ENCODE assay signal across 1 cellular context in the genomic region with DNA sequence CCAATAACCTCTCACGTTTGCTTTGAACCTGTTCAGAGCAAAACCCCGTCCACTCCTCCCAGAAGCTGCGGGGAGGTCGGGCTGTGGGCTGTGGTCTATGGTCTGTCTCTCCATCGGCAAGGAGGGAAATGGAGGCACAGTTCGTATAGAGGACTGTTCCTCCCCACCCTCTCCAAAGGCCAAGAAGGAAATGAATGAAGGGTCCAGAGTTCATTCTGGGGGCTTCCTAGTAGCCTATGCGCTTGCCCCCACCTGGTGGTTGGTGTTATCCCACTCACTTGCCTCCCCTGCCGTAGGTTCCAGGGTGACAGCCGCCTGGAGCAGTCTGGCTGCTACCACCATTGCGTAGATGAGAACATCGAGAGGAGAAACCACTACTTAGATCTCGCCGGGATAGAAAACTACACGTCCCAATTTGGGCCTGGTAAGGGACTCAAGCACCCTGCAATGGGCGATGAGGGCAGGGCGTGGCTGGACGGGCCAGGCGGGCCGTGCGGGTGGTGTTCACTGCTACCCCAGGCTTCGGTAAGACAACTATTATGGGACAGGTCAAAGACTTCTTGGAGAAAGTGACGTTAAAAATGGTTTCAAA.
TF ChIP-seq lines count a peak whose summit lies in the region.

No MANE protein-coding gene starts in this region.

TF ChIP-seq in HepG2, 621 proteins besides CTCF, POLR2A, EP300 and RAD21 (continued from another document and continues in another):
- TF ChIP-seq, protein P1, sequence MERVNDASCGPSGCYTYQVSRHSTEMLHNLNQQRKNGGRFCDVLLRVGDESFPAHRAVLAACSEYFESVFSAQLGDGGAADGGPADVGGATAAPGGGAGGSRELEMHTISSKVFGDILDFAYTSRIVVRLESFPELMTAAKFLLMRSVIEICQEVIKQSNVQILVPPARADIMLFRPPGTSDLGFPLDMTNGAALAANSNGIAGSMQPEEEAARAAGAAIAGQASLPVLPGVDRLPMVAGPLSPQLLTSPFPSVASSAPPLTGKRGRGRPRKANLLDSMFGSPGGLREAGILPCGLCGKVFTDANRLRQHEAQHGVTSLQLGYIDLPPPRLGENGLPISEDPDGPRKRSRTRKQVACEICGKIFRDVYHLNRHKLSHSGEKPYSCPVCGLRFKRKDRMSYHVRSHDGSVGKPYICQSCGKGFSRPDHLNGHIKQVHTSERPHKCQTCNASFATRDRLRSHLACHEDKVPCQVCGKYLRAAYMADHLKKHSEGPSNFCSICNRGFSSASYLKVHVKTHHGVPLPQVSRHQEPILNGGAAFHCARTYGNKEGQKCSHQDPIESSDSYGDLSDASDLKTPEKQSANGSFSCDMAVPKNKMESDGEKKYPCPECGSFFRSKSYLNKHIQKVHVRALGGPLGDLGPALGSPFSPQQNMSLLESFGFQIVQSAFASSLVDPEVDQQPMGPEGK (CRISPR knock-in tag; IDR thresholded peaks at IDR 0.05): no peak
- TF ChIP-seq, protein P2, sequence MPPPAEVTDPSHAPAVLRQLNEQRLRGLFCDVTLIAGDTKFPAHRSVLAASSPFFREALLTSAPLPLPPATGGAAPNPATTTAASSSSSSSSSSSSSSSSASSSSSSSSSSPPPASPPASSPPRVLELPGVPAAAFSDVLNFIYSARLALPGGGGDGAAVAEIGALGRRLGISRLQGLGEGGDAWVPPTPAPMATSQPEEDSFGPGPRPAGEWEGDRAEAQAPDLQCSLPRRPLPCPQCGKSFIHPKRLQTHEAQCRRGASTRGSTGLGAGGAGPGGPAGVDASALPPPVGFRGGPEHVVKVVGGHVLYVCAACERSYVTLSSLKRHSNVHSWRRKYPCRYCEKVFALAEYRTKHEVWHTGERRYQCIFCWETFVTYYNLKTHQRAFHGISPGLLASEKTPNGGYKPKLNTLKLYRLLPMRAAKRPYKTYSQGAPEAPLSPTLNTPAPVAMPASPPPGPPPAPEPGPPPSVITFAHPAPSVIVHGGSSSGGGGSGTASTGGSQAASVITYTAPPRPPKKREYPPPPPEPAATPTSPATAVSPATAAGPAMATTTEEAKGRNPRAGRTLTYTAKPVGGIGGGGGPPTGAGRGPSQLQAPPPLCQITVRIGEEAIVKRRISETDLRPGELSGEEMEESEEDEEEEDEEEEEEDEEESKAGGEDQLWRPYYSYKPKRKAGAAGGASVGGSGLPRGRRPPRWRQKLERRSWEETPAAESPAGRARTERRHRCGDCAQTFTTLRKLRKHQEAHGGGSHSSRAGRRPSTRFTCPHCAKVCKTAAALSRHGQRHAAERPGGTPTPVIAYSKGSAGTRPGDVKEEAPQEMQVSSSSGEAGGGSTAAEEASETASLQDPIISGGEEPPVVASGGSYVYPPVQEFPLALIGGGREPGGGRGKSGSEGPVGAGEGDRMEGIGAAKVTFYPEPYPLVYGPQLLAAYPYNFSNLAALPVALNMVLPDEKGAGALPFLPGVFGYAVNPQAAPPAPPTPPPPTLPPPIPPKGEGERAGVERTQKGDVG (CRISPR knock-in tag; IDR thresholded peaks at IDR 0.05; ENCODE audit: borderline replicate concordance): no peak
- no peak for TF ChIP-seq NFE2L2 (IDR thresholded peaks at IDR 0.05; ENCODE audit: low read length)
- TF ChIP-seq AGO2 (optimal IDR thresholded peaks at IDR 0.05; ENCODE audit: low read depth, low read length): peak; percentile 97
- TF ChIP-seq, protein P3, sequence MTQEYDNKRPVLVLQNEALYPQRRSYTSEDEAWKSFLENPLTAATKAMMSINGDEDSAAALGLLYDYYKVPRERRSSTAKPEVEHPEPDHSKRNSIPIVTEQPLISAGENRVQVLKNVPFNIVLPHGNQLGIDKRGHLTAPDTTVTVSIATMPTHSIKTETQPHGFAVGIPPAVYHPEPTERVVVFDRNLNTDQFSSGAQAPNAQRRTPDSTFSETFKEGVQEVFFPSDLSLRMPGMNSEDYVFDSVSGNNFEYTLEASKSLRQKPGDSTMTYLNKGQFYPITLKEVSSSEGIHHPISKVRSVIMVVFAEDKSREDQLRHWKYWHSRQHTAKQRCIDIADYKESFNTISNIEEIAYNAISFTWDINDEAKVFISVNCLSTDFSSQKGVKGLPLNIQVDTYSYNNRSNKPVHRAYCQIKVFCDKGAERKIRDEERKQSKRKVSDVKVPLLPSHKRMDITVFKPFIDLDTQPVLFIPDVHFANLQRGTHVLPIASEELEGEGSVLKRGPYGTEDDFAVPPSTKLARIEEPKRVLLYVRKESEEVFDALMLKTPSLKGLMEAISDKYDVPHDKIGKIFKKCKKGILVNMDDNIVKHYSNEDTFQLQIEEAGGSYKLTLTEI (CRISPR knock-in tag; conservative IDR thresholded peaks at IDR 0.05): no peak
- TF ChIP-seq ZNF558 (CRISPR knock-in tag; IDR thresholded peaks at IDR 0.05; ENCODE audit: borderline replicate concordance): no peak
- TF ChIP-seq HCFC1 (IDR thresholded peaks at IDR 0.05; ENCODE audit: low read depth, low read length): no peak
- TF ChIP-seq ETV6 (CRISPR knock-in tag; conservative IDR thresholded peaks at IDR 0.05): no peak
- TF ChIP-seq, protein P4, sequence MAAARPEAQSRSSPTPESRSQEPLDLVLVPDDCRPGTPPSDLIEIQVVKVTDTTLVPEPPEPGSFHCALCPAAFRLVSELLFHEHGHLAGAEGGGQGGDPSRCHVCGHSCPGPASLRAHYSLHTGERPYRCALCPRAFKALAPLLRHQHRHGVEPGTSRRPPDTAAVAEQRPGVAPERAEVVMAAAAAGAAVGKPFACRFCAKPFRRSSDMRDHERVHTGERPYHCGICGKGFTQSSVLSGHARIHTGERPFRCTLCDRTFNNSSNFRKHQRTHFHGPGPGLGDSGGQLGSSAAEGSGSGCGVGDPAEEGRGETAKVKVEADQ (CRISPR knock-in tag; IDR thresholded peaks at IDR 0.05; ENCODE audit: borderline replicate concordance): no peak
- TF ChIP-seq CCAR2 (optimal IDR thresholded peaks at IDR 0.05; ENCODE audit: low read depth, low read length): no peak
- no peak for TF ChIP-seq PCBP1 (IDR thresholded peaks at IDR 0.05; ENCODE audit: borderline replicate concordance, low read depth, low read length)
- TF ChIP-seq PHF21A (CRISPR knock-in tag; IDR thresholded peaks at IDR 0.05): no peak
- TF ChIP-seq CCDC6 (CRISPR knock-in tag; IDR thresholded peaks at IDR 0.05): no peak
- TF ChIP-seq ZFP90 (CRISPR knock-in tag; IDR thresholded peaks at IDR 0.05; ENCODE audit: borderline replicate concordance): no peak
- no peak for TF ChIP-seq ASH2L (IDR thresholded peaks at IDR 0.05; ENCODE audit: insufficient read length, low read depth, low read length)
- TF ChIP-seq, protein P5, sequence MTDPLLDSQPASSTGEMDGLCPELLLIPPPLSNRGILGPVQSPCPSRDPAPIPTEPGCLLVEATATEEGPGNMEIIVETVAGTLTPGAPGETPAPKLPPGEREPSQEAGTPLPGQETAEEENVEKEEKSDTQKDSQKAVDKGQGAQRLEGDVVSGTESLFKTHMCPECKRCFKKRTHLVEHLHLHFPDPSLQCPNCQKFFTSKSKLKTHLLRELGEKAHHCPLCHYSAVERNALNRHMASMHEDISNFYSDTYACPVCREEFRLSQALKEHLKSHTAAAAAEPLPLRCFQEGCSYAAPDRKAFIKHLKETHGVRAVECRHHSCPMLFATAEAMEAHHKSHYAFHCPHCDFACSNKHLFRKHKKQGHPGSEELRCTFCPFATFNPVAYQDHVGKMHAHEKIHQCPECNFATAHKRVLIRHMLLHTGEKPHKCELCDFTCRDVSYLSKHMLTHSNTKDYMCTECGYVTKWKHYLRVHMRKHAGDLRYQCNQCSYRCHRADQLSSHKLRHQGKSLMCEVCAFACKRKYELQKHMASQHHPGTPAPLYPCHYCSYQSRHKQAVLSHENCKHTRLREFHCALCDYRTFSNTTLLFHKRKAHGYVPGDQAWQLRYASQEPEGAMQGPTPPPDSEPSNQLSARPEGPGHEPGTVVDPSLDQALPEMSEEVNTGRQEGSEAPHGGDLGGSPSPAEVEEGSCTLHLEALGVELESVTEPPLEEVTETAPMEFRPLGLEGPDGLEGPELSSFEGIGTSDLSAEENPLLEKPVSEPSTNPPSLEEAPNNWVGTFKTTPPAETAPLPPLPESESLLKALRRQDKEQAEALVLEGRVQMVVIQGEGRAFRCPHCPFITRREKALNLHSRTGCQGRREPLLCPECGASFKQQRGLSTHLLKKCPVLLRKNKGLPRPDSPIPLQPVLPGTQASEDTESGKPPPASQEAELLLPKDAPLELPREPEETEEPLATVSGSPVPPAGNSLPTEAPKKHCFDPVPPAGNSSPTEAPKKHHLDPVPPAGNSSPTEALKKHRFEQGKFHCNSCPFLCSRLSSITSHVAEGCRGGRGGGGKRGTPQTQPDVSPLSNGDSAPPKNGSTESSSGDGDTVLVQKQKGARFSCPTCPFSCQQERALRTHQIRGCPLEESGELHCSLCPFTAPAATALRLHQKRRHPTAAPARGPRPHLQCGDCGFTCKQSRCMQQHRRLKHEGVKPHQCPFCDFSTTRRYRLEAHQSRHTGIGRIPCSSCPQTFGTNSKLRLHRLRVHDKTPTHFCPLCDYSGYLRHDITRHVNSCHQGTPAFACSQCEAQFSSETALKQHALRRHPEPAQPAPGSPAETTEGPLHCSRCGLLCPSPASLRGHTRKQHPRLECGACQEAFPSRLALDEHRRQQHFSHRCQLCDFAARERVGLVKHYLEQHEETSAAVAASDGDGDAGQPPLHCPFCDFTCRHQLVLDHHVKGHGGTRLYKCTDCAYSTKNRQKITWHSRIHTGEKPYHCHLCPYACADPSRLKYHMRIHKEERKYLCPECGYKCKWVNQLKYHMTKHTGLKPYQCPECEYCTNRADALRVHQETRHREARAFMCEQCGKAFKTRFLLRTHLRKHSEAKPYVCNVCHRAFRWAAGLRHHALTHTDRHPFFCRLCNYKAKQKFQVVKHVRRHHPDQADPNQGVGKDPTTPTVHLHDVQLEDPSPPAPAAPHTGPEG (CRISPR knock-in tag; IDR thresholded peaks at IDR 0.05): no peak
- TF ChIP-seq ZNF20 (CRISPR knock-in tag; IDR thresholded peaks at IDR 0.05): no peak
- TF ChIP-seq, protein P6, sequence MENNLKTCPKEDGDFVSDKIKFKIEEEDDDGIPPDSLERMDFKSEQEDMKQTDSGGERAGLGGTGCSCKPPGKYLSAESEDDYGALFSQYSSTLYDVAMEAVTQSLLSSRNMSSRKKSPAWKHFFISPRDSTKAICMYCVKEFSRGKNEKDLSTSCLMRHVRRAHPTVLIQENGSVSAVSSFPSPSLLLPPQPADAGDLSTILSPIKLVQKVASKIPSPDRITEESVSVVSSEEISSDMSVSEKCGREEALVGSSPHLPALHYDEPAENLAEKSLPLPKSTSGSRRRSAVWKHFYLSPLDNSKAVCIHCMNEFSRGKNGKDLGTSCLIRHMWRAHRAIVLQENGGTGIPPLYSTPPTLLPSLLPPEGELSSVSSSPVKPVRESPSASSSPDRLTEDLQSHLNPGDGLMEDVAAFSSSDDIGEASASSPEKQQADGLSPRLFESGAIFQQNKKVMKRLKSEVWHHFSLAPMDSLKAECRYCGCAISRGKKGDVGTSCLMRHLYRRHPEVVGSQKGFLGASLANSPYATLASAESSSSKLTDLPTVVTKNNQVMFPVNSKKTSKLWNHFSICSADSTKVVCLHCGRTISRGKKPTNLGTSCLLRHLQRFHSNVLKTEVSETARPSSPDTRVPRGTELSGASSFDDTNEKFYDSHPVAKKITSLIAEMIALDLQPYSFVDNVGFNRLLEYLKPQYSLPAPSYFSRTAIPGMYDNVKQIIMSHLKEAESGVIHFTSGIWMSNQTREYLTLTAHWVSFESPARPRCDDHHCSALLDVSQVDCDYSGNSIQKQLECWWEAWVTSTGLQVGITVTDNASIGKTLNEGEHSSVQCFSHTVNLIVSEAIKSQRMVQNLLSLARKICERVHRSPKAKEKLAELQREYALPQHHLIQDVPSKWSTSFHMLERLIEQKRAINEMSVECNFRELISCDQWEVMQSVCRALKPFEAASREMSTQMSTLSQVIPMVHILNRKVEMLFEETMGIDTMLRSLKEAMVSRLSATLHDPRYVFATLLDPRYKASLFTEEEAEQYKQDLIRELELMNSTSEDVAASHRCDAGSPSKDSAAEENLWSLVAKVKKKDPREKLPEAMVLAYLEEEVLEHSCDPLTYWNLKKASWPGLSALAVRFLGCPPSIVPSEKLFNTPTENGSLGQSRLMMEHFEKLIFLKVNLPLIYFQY (CRISPR knock-in tag; IDR thresholded peaks at IDR 0.05; ENCODE audit: borderline replicate concordance): no peak
- no peak for TF ChIP-seq PAWR (CRISPR knock-in tag; IDR thresholded peaks at IDR 0.05; ENCODE audit: borderline replicate concordance)
- no peak for TF ChIP-seq ZNF180 (CRISPR knock-in tag; IDR thresholded peaks at IDR 0.05; ENCODE audit: borderline replicate concordance, low read depth)
- TF ChIP-seq, protein P7, sequence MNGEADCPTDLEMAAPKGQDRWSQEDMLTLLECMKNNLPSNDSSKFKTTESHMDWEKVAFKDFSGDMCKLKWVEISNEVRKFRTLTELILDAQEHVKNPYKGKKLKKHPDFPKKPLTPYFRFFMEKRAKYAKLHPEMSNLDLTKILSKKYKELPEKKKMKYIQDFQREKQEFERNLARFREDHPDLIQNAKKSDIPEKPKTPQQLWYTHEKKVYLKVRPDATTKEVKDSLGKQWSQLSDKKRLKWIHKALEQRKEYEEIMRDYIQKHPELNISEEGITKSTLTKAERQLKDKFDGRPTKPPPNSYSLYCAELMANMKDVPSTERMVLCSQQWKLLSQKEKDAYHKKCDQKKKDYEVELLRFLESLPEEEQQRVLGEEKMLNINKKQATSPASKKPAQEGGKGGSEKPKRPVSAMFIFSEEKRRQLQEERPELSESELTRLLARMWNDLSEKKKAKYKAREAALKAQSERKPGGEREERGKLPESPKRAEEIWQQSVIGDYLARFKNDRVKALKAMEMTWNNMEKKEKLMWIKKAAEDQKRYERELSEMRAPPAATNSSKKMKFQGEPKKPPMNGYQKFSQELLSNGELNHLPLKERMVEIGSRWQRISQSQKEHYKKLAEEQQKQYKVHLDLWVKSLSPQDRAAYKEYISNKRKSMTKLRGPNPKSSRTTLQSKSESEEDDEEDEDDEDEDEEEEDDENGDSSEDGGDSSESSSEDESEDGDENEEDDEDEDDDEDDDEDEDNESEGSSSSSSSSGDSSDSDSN (CRISPR knock-in tag; IDR thresholded peaks at IDR 0.05): peak; percentile 26; the same call in 1 of the 2 replicates
- no peak for TF ChIP-seq ZNF234 (CRISPR knock-in tag; conservative IDR thresholded peaks at IDR 0.05)
- TF ChIP-seq, protein P8, sequence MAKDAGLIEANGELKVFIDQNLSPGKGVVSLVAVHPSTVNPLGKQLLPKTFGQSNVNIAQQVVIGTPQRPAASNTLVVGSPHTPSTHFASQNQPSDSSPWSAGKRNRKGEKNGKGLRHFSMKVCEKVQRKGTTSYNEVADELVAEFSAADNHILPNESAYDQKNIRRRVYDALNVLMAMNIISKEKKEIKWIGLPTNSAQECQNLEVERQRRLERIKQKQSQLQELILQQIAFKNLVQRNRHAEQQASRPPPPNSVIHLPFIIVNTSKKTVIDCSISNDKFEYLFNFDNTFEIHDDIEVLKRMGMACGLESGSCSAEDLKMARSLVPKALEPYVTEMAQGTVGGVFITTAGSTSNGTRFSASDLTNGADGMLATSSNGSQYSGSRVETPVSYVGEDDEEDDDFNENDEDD (CRISPR knock-in tag; IDR thresholded peaks at IDR 0.05; ENCODE audit: borderline replicate concordance): no peak
- peak; percentile 58; the same call in 1 of the 2 replicates for TF ChIP-seq POLR2G (IDR thresholded peaks at IDR 0.05; ENCODE audit: low read depth, low read length)
